ENCODE assay signal across 8 cellular contexts in genomic region chr17:38853292-38854219, GRCh38. TPM values are rescaled to one million over a fixed set of nuclear protein-coding genes. Genes with fewer than 3 reads are reported as not detected.
A peak's percentile ranks its signal among the peaks of the same experiment; 100 is the strongest.
DNase-seq lines count a peak whose midpoint lies in the region; ATAC-seq and TF ChIP-seq lines count a peak whose summit lies in the region.

RPL23 (minus strand) TSS chr17:38853721; CDS start chr17:38853710, 11 bp downstream.

- H3K4me2 ChIP-seq in HCT116 (ENCODE audit: low read length) = peak within 1 kb of the TSS; percentile 89
- peak within 1 kb of the TSS; percentile 76 for H3K4me2 ChIP-seq in neuronal stem cell (ENCODE audit: insufficient read depth, low read length, poor library complexity, severe bottlenecking)

- no peak within 1 kb of the TSS for H3K14ac ChIP-seq in neuronal stem cell (ENCODE audit: low read length)

- no peak within 1 kb of the TSS for H3K23ac ChIP-seq in neuronal stem cell (ENCODE audit: low read depth, low read length, poor library complexity)

- no peak within 1 kb of the TSS for H2BK5ac ChIP-seq in neuronal stem cell (ENCODE audit: low read length)

- no peak within 1 kb of the TSS for H2BK15ac ChIP-seq in neuronal stem cell (ENCODE audit: low read length)

- BruUV-seq in HCT116 (replicated peaks; lab: Mats Ljungman, UMichigan) = TSS peak; percentile 63

- H3K36me3 ChIP-seq in HCT116 (ENCODE audit: control insufficient read depth in 1 of 2, insufficient read depth in 2 of 2, low read length in 2 of 2) = peaks cover 39 to 45% of the 10 kb centered on the region in 2 experiments
- H3K36me3 ChIP-seq in neuronal stem cell (replicated peaks in 1 of 2; ENCODE audit: control insufficient read depth in 2 of 2, insufficient read depth in 2 of 2, low read length in 2 of 2) = peaks cover 29 to 44% of the 10 kb centered on the region in 2 donors
- peaks cover 16 to 41% (median 35%) of the 10 kb centered on the region in 5 donors for H3K36me3 ChIP-seq in subcutaneous abdominal adipose tissue (ENCODE audit: control insufficient read depth in 5 of 5, insufficient read depth in 5 of 5, low read length in 5 of 5)

- no peaks in the 10 kb centered on the region for H3K79me1 ChIP-seq in neuronal stem cell (ENCODE audit: low read depth, low read length)

- H3K4ac ChIP-seq in neuronal stem cell (ENCODE audit: low read length) = no peak within 1 kb of the TSS

- ATAC-seq in HCT116 (peak; percentile 80), foreskin keratinocyte (peak; percentile 79)

- peak within 1 kb of the TSS; percentile 92 for H3K9ac ChIP-seq in HCT116 (ENCODE audit: low read length)
- H3K9ac ChIP-seq in neuronal stem cell (ENCODE audit: low read depth, low read length, poor library complexity) = peak within 1 kb of the TSS; percentile 82
- peak within 1 kb of the TSS; percentile 63 to 96 (median 89) for H3K9ac ChIP-seq in subcutaneous abdominal adipose tissue (ENCODE audit: low read length in 5 of 5)

- TF ChIP-seq POLR2A in HCT116 (IDR thresholded peaks at IDR 0.05; ENCODE audit: borderline replicate concordance, extremely low read depth, insufficient read depth, insufficient read length) = peak; percentile 98

- peaks cover 32% of the 10 kb centered on the region; the same call in 1 of the 2 replicates for H4K20me1 ChIP-seq in HCT116 (ENCODE audit: insufficient read depth)

- peak; percentile 17; the same call in 1 of the 2 replicates for TF ChIP-seq RAD21 in HCT116 (IDR thresholded peaks at IDR 0.05; ENCODE audit: low read depth)

- H3K9me3 ChIP-seq in HCT116 (ENCODE audit: control insufficient read depth in 1 of 2, insufficient read depth in 1 of 2, low read depth in 1 of 2, low read length in 2 of 2) (no peaks in the 10 kb centered on the region), neuronal stem cell (replicated peaks in 1 of 2; ENCODE audit: control insufficient read depth in 2 of 2, insufficient read depth in 1 of 2, low read depth in 1 of 2, low read length in 2 of 2) (no peaks in the 10 kb centered on the region), subcutaneous abdominal adipose tissue (ENCODE audit: control insufficient read depth in 5 of 5, low read length in 5 of 5) (no peaks in the 10 kb centered on the region)

- no peak within 1 kb of the TSS for H2BK12ac ChIP-seq in neuronal stem cell (ENCODE audit: low read length)

- peaks cover 19 to 44% of the 10 kb centered on the region in 2 experiments; a peak in 3 of 4 replicates for H3K4me1 ChIP-seq in HCT116 (ENCODE audit: control insufficient read depth in 1 of 2, insufficient read depth in 2 of 2, low read length in 2 of 2)
- peaks cover 6% of the 10 kb centered on the region for H3K4me1 ChIP-seq in foreskin keratinocyte
- H3K4me1 ChIP-seq in neuronal stem cell (ENCODE audit: control insufficient read depth in 2 of 2, insufficient read depth in 1 of 2, low read depth in 1 of 2, low read length in 2 of 2) = peaks cover 7 to 18% of the 10 kb centered on the region in 2 donors
- H3K4me1 ChIP-seq in subcutaneous abdominal adipose tissue (ENCODE audit: control insufficient read depth in 5 of 5, insufficient read depth in 5 of 5, low read length in 5 of 5) = peaks cover 6 to 37% (median 32%) of the 10 kb centered on the region in 5 donors

- TF ChIP-seq CTCF in HCT116 (IDR thresholded peaks at IDR 0.05 in 2 of 3, conservative IDR thresholded peaks at IDR 0.05 in 1 of 3; ENCODE audit: borderline replicate concordance in 1 of 3, insufficient read depth in 1 of 3, low read depth in 2 of 3, low read length in 2 of 3) = no peak
- TF ChIP-seq CTCF in foreskin keratinocyte (conservative IDR thresholded peaks at IDR 0.05) = no peak

- peak within 1 kb of the TSS; percentile 85 for H3K27ac ChIP-seq in HCT116 (ENCODE audit: low read depth, low read length)
- peak within 1 kb of the TSS; percentile 89 for H3K27ac ChIP-seq in foreskin keratinocyte
- H3K27ac ChIP-seq in neuronal stem cell (replicated peaks; ENCODE audit: low read length) = peak within 1 kb of the TSS; percentile 86
- peak within 1 kb of the TSS; percentile 94 for H3K27ac ChIP-seq in subcutaneous abdominal adipose tissue (ENCODE audit: low read depth, low read length)

- H3K18ac ChIP-seq in neuronal stem cell (ENCODE audit: low read length) = peak within 1 kb of the TSS; percentile 87

- POLR2A ChIA-PET in HCT116 (lab: Charles Lee) = interaction anchor here (0.8 to 4.5 kb wide), 15 partner anchors 9 to 300 kb away, joined by 3 to 55 read pairs (median 11); partner anchors contain the start of genes CWC25, LASP1 and PSMB3

- DNase-seq in G401 (ENCODE audit: low spot score) (peak; percentile 97), HCT116 (ENCODE audit: low read depth, low spot score) (peak; percentile 95), NAMALWA (ENCODE audit: low spot score) (peak; percentile 98), SK-MEL-5 (ENCODE audit: low read depth, low spot score) (peak; percentile 98), foreskin keratinocyte (peak; percentile 88 to 93), neuronal stem cell (ENCODE audit: low spot score) (peak; percentile 96)
- DNase-seq in activated naive CD4-positive, alpha-beta T cell (lab: John Stamatoyannopoulos, UW) = peak; percentile 63 to 77 (median 68)

- H2AFZ ChIP-seq in HCT116 (ENCODE audit: low read depth, low read length, poor library complexity, severe bottlenecking) = no peak within 1 kb of the TSS
- peak within 1 kb of the TSS; percentile 75 for H2AFZ ChIP-seq in neuronal stem cell (ENCODE audit: low read length)

- H3K9me2 ChIP-seq in HCT116 (ENCODE audit: insufficient read depth) = no peaks in the 10 kb centered on the region

- no peak within 1 kb of the TSS for H2AK5ac ChIP-seq in neuronal stem cell (ENCODE audit: low read depth, low read length)

- no peak within 1 kb of the TSS for H4K8ac ChIP-seq in neuronal stem cell (ENCODE audit: low read depth, low read length)

- H3K27me3 ChIP-seq in HCT116 (ENCODE audit: insufficient read depth, low read length) (no peaks in the 10 kb centered on the region), foreskin keratinocyte (no peaks in the 10 kb centered on the region), neuronal stem cell (ENCODE audit: control insufficient read depth in 3 of 3, insufficient read depth in 3 of 3, low read depth in 1 of 3, low read length in 3 of 3) (peaks cover 0 to 3% (median 0%) of the 10 kb centered on the region in 3 experiments), subcutaneous abdominal adipose tissue (ENCODE audit: control insufficient read depth in 5 of 5, insufficient read depth in 4 of 5, low read length in 5 of 5) (no peaks in the 10 kb centered on the region)

- in situ Hi-C loops in G401 (cut with HindIII; ENCODE audit: low sequenced_read_pairs) (no loop called here), SK-MEL-5 (cut with HindIII; ENCODE audit: low pct_unique_long_range_greater_than_20kb, low sequenced_read_pairs) (no loop called here)

- H3K79me2 ChIP-seq in HCT116 (ENCODE audit: insufficient read depth, low read length) = peaks cover 48% of the 10 kb centered on the region

- no peak within 1 kb of the TSS for H4K91ac ChIP-seq in neuronal stem cell (ENCODE audit: low read depth, low read length, poor library complexity)

- no peak within 1 kb of the TSS for H2BK120ac ChIP-seq in neuronal stem cell (ENCODE audit: low read depth, low read length)

- RAD21 ChIA-PET in HCT116 (lab: Charles Lee; ENCODE audit: low non-redundant PET in 1 of 2, low total read pairs in 2 of 2, uncharacterized antibody in 2 of 2, unreplicated experiment in 2 of 2) = interaction anchor here in 1 of 2 experiments (1.2 kb wide), 1 partner anchor 10 kb away, joined by 3 read pairs; no protein-coding TSS in a partner anchor

- CTCF ChIA-PET in HCT116 (lab: Charles Lee) = interaction anchor here (1.1 to 1.6 kb wide), 4 partner anchors 16 to 311 kb away, joined by 3 to 4 read pairs (median 4); partner anchors contain the start of gene LASP1

- intact Hi-C loops in HCT116 (cut with micrococcal nuclease) = loop anchor here (5.0 kb wide), 1 partner anchor 101 kb away; the partner anchor contains the start of gene PSMB3

- peak within 1 kb of the TSS; percentile 67 to 99 for H3K4me3 ChIP-seq in HCT116 (replicated peaks in 1 of 2; ENCODE audit: low read depth in 1 of 2, low read length in 2 of 2)
- peak within 1 kb of the TSS; percentile 56 to 93 for H3K4me3 ChIP-seq in neuronal stem cell (ENCODE audit: low read length in 2 of 2)
- H3K4me3 ChIP-seq in subcutaneous abdominal adipose tissue (ENCODE audit: low read depth in 1 of 5, low read length in 5 of 5) = peak within 1 kb of the TSS; percentile 69 to 97 (median 93)

- WGBS in neuronal stem cell (ENCODE audit: extremely low coverage in 2 of 2, insufficient read length in 2 of 2, insufficient replicate concordance in 1 of 2), 2 donors = no CpG with 5 or more reads among the region's 48 CpGs

TF ChIP-seq in HCT116, 20 proteins besides CTCF, POLR2A, EP300 and RAD21 (continues in another document):
- TF ChIP-seq SRF (IDR thresholded peaks at IDR 0.05; ENCODE audit: low read depth) = peak; percentile 95

RNA-seq across cellular contexts. Expression of gene RPL23, which starts in this region (rescaled TPM):
- total RNA-seq in G401 (2014; rRNA removed; shearing (Covaris generic)) = 1,883 and 2,158 TPM in 2 replicates
- total RNA-seq in HCT116 (2021; ENCODE audit: unreplicated experiment) = 1,631 TPM
- 2,133 and 2,505 TPM in 2 replicates for polyA plus RNA-seq in HCT116 (2012)
- total RNA-seq in SK-MEL-5 (2014; rRNA removed; shearing (Covaris generic)) = 2,873 and 3,047 TPM in 2 replicates
- 1,347 and 1,645 TPM in 2 replicates for polyA plus RNA-seq in SK-MEL-5 (2015; cell fraction: cytosol; rRNA removed)
- 232 and 381 TPM in 2 replicates for polyA plus RNA-seq in SK-MEL-5 (2015; cell fraction: nucleus; rRNA removed)
- 1,973 and 2,061 TPM in 2 replicates for total RNA-seq in foreskin keratinocyte
- polyA plus RNA-seq in foreskin keratinocyte = 3,137 and 3,324 TPM in 2 replicates
- polyA plus RNA-seq in neuronal stem cell (2013, experiment 1 of 2) = 5,636 TPM
- polyA plus RNA-seq in neuronal stem cell (2013, experiment 2 of 2) = 5,601 TPM

Comparison
In these comparisons a context has a peak if more than half of its experiments do, and no peak if none do; other contexts are left out.
1. Peak in every context shown above with its lines: DNase-seq, ATAC-seq, H3K4me3 ChIP-seq and H3K27ac ChIP-seq.